ENCODE assay signal across 22 cellular contexts in genomic region chr9:108844856-108845255, GRCh38. TPM values are rescaled to one million over a fixed set of nuclear protein-coding genes. Genes with fewer than 3 reads are reported as not detected.
A peak's percentile ranks its signal among the peaks of the same experiment; 100 is the strongest.
DNase-seq lines count a peak whose midpoint lies in the region; ATAC-seq lines count a peak whose summit lies in the region.
"Had no signal": no experiment of that assay in that cellular context is flagged by ENCODE, and none has a peak within 500 bp of the region (broad histone marks: within the 10 kb centered on the region; RNA-seq: fewer than 3 reads in every experiment).

No MANE protein-coding gene starts in this region.

- H3K18ac ChIP-seq in mesendoderm (ENCODE audit: low read length), result no peak overlapping the region

- no peaks in the 10 kb centered on the region for H3K79me2 ChIP-seq in mesendoderm (ENCODE audit: control insufficient read depth, insufficient read depth, low read length)

- H2BK5ac ChIP-seq in mesendoderm (ENCODE audit: low read length), result no peak overlapping the region

- no peak overlapping the region for H2BK120ac ChIP-seq in mesendoderm (ENCODE audit: low read depth, low read length)

- H4K5ac ChIP-seq in mesendoderm (ENCODE audit: low read length), result no peak overlapping the region

- no peak overlapping the region for H3K4ac ChIP-seq in mesendoderm (ENCODE audit: low read depth, low read length)

- DNase-seq in NCI-H1105 (lab: John Stamatoyannopoulos, UW), result peak; percentile 92
- peak; percentile 88 to 92 for DNase-seq in NCI-H1930 (lab: John Stamatoyannopoulos, UW)
- DNase-seq in NCI-H748 (lab: John Stamatoyannopoulos, UW; ENCODE audit: unreplicated experiment), result peak; percentile 98
- no peak for DNase-seq in mesendoderm
- DNase-seq in activated CD4-positive, CD25-positive, alpha-beta regulatory T cell (lab: John Stamatoyannopoulos, UW), result no peak
- no peak for DNase-seq in SIG-M5 treated with dmso at 0.1 percent for 504 hours (lab: John Stamatoyannopoulos, UW; ENCODE audit: unreplicated experiment)
- DNase-seq: activated CD4-positive, alpha-beta T cell treated with anti-CD3 and anti-CD28 coated beads for 48 hours; activated naive CD4-positive, alpha-beta T cell treated with Interleukin-2 at 50 U/mL for 16 hours; activated T-cell treated with anti-CD3 and anti-CD28 coated beads, Interleukin-2, amount 50 U/mL, for 4 hours; brain microvascular endothelial cell; effector CD4-positive, alpha-beta T cell; erythroblast; GM23248; heart left ventricle; KG1; NCI-H226; T-cell; transverse colon had no signal

- H3K27me3 ChIP-seq in mesendoderm (ENCODE audit: insufficient read depth, low read length, poor library complexity), result no peaks in the 10 kb centered on the region
- H3K27me3 ChIP-seq: brain microvascular endothelial cell, heart left ventricle, neutrophil, transverse colon had no signal

- no peak overlapping the region for H3K4me2 ChIP-seq in mesendoderm (ENCODE audit: low read length)

- H3K9ac ChIP-seq in mesendoderm (ENCODE audit: low read length), result no peak overlapping the region
- H3K9ac ChIP-seq: GM23248 had no signal

- no peak overlapping the region for H2BK15ac ChIP-seq in mesendoderm (replicated peaks; ENCODE audit: low read depth)

- no peak overlapping the region for H2AK5ac ChIP-seq in mesendoderm (ENCODE audit: low read length)

- no peak overlapping the region for H3K4me3 ChIP-seq in mesendoderm (ENCODE audit: low read length)
- H3K4me3 ChIP-seq: GM23248, heart left ventricle, prostate gland, SJCRH30, transverse colon had no signal

- H4K8ac ChIP-seq in mesendoderm (ENCODE audit: low read depth, low read length), result peak overlapping the region; percentile 42

- no peaks in the 10 kb centered on the region for H3K36me3 ChIP-seq in mesendoderm (ENCODE audit: control insufficient read depth, insufficient read depth, low read length)
- H3K36me3 ChIP-seq: brain microvascular endothelial cell, heart left ventricle, neutrophil, prostate gland, SJCRH30, transverse colon had no signal

- H3K56ac ChIP-seq in mesendoderm (ENCODE audit: low read length), result no peak overlapping the region

- no peaks in the 10 kb centered on the region for H3K79me1 ChIP-seq in mesendoderm (ENCODE audit: low read length)

- no CpG with 5 or more reads among the region's 2 CpGs for WGBS in mesendoderm (ENCODE audit: extremely low coverage, insufficient coverage, low lambda C conversion rate)

- H3K4me1 ChIP-seq in mesendoderm (ENCODE audit: control insufficient read depth, low read depth, low read length), result no peaks in the 10 kb centered on the region
- H3K4me1 ChIP-seq: prostate gland, transverse colon had no signal

- ATAC-seq in HG02571 (IDR thresholded peaks at IDR 0.05; ENCODE audit: unreplicated experiment), result no peak
- ATAC-seq: activated T-cell treated with anti-CD3 and anti-CD28 coated beads, Interleukin-2, amount 50 U/mL, for 4 hours; heart left ventricle; T-cell had no signal

- no peak overlapping the region for H3K23ac ChIP-seq in mesendoderm (ENCODE audit: low read length)

- no peak overlapping the region for H3K27ac ChIP-seq in mesendoderm (ENCODE audit: low read depth, low read length)
- H3K27ac ChIP-seq: brain microvascular endothelial cell, GM23248, heart left ventricle, neutrophil, prostate gland, SJCRH30, transverse colon had no signal

RNA-seq across cellular contexts. Expression of gene ACTL7B, which starts 10.9 kb away (rescaled TPM):
- polyA plus RNA-seq in mesendoderm (2013, experiment 1 of 2), result not detected
- polyA plus RNA-seq in mesendoderm (2013, experiment 2 of 2), result not detected
- polyA plus RNA-seq: GM23248, heart left ventricle had no signal

RNA-seq across cellular contexts. Expression of gene ACTL7A, which starts 17.2 kb away (rescaled TPM):
- not detected for polyA plus RNA-seq in mesendoderm (2013, experiment 1 of 2)
- not detected for polyA plus RNA-seq in mesendoderm (2013, experiment 2 of 2)
- polyA plus RNA-seq: GM23248, heart left ventricle had no signal

Comparison
In these comparisons a context has a peak if more than half of its experiments do, and no peak if none do; other contexts are left out.
1. DNase-seq: peak in NCI-H1105 (single experiment), NCI-H1930 (2 of 2) and NCI-H748 (single experiment); none in mesendoderm (single experiment), activated CD4-positive, CD25-positive, alpha-beta regulatory T cell (0 of 4) and SIG-M5 treated with dmso at 0.1 percent for 504 hours (single experiment).